12 cellular contexts compared by ENCODE assay signal in genomic region chr15:55589297-55589696, GRCh38. TPM values are rescaled to one million over a fixed set of nuclear protein-coding genes. Genes with fewer than 3 reads are reported as not detected.
DNase-seq lines count a peak whose midpoint lies in the region; ATAC-seq and TF ChIP-seq lines count a peak whose summit lies in the region.
"Had no signal": no experiment of that assay in that cellular context is flagged by ENCODE, and none has a peak within 500 bp of the region (broad histone marks: within the 10 kb centered on the region; RNA-seq: fewer than 3 reads in every experiment).

No MANE protein-coding gene starts in this region.

- H3K9ac ChIP-seq in ES-I3 (ENCODE audit: low read depth, low read length): peak overlapping the region; percentile 83; the same call in 1 of the 2 replicates

- H3K27ac ChIP-seq in ACC112 (ENCODE audit: low read depth, low read length) (no peak overlapping the region), brain microvascular endothelial cell (no peak overlapping the region)

- peaks cover 7% of the 10 kb centered on the region for H3K36me3 Mint-ChIP-seq in natural killer cell treated with Interleukin-12 subunit alpha and Interleukin-12 subunit beta and Interleukin-15 and Interleukin-18, amount 100 ng/mL, for 72 hours

- in situ Hi-C loops in brain microvascular endothelial cell (cut with HindIII; ENCODE audit: low pct_ligation_motif_present, low sequenced_read_pairs) (no loop called here), HAP-1 (cut with MboI; ENCODE audit: low sequenced_read_pairs) (no loop called here)

- no peak overlapping the region for H2AFZ ChIP-seq in ACC112 (ENCODE audit: low read length, unreplicated experiment)

- H3K79me2 ChIP-seq in ACC112 (ENCODE audit: control insufficient read depth, insufficient read depth, low read length, unreplicated experiment): peaks cover 23% of the 10 kb centered on the region

- no peaks in the 10 kb centered on the region for H3K4me1 Mint-ChIP-seq in natural killer cell treated with Interleukin-12 subunit alpha and Interleukin-12 subunit beta and Interleukin-15 and Interleukin-18, amount 100 ng/mL, for 72 hours (ENCODE audit: low read depth in 2 of 2)

- H3K27me3 ChIP-seq in ACC112 (ENCODE audit: insufficient read depth, low read length) (no peaks in the 10 kb centered on the region), brain microvascular endothelial cell (replicated peaks) (no peaks in the 10 kb centered on the region), HAP-1 (ENCODE audit: low read depth) (no peaks in the 10 kb centered on the region)

- intact Hi-C loops in posterior vena cava (cut with DNase I): no loop called here

- H3K27ac Mint-ChIP-seq in natural killer cell treated with Interleukin-12 subunit alpha and Interleukin-12 subunit beta and Interleukin-15 and Interleukin-18, amount 100 ng/mL, for 72 hours: no peak overlapping the region

- no peaks in the 10 kb centered on the region for H3K9me3 Mint-ChIP-seq in natural killer cell treated with Interleukin-12 subunit alpha and Interleukin-12 subunit beta and Interleukin-15 and Interleukin-18, amount 100 ng/mL, for 72 hours

- peaks cover 26 to 37% of the 10 kb centered on the region in 2 donors for H3K27me3 Mint-ChIP-seq in natural killer cell treated with Interleukin-12 subunit alpha and Interleukin-12 subunit beta and Interleukin-15 and Interleukin-18, amount 100 ng/mL, for 72 hours

- H3K9me3 ChIP-seq in ES-I3 (ENCODE audit: control insufficient read depth, insufficient read depth, low read length) (no peaks in the 10 kb centered on the region), HAP-1 (no peaks in the 10 kb centered on the region)
- H3K9me3 ChIP-seq: transverse colon had no signal

- H3K36me3 ChIP-seq in ACC112 (ENCODE audit: insufficient read depth, low read length) (no peaks in the 10 kb centered on the region), ES-I3 (ENCODE audit: insufficient read depth, low read length) (no peaks in the 10 kb centered on the region), brain microvascular endothelial cell (replicated peaks) (no peaks in the 10 kb centered on the region), HAP-1 (replicated peaks) (no peaks in the 10 kb centered on the region)
- H3K36me3 ChIP-seq: transverse colon had no signal

- TF ChIP-seq CTCF in brain microvascular endothelial cell (IDR thresholded peaks at IDR 0.05; ENCODE audit: low read depth, low read length, missing control alignments): no peak

- peaks cover 15% of the 10 kb centered on the region for H3K4me1 ChIP-seq in ACC112 (ENCODE audit: control insufficient read depth, insufficient read depth, low read length, unreplicated experiment)
- no peaks in the 10 kb centered on the region for H3K4me1 ChIP-seq in ES-I3 (ENCODE audit: insufficient read depth, low read length)
- peaks cover 13% of the 10 kb centered on the region for H3K4me1 ChIP-seq in HAP-1

- ATAC-seq in natural killer cell treated with Interleukin-12 subunit alpha and Interleukin-12 subunit beta and Interleukin-15 and Interleukin-18, amount 100 ng/mL, for 72 hours: no peak
- ATAC-seq: left colon had no signal

- peak overlapping the region; percentile 75 for H3K4me3 Mint-ChIP-seq in natural killer cell treated with Interleukin-12 subunit alpha and Interleukin-12 subunit beta and Interleukin-15 and Interleukin-18, amount 100 ng/mL, for 72 hours

- H3K4me3 ChIP-seq in ACC112 (ENCODE audit: low read depth, low read length) (peak overlapping the region; percentile 99), brain microvascular endothelial cell (ENCODE audit: low read depth, low read length) (peak overlapping the region; percentile 64), HAP-1 (no peak overlapping the region)

- no peak for DNase-seq in brain microvascular endothelial cell
- DNase-seq in natural killer cell treated with Interleukin-12 subunit alpha and Interleukin-12 subunit beta and Interleukin-15 and Interleukin-18, amount 100 ng/mL, for 72 hours (ENCODE audit: low spot score): no peak
- no peak for DNase-seq in stimulated activated CD4-positive, alpha-beta T cell treated with anti-CD3 and anti-CD28 coated beads, Interleukin-15, amount 100 ng/mL, for 24 hours
- DNase-seq in HAP-1 (ENCODE audit: low spot score in 2 of 2): no peak
- DNase-seq in posterior vena cava (ENCODE audit: low spot score): no peak
- no peak for DNase-seq in NCI-H446 (lab: John Stamatoyannopoulos, UW)
- DNase-seq: activated gamma-delta T cell treated with Interleukin-2 at 50 U/mL for 16 hours, DMS79 treated with DMSO at 0.1 percent for 48 hours, left colon, transverse colon had no signal

RNA-seq across cellular contexts. Expression of gene PYGO1, which starts 1.2 kb away (rescaled TPM):
- not detected for total RNA-seq in natural killer cell treated with Interleukin-12 subunit alpha and Interleukin-12 subunit beta and Interleukin-15 and Interleukin-18, amount 100 ng/mL, for 72 hours
- total RNA-seq in posterior vena cava: 10 to 100 TPM; 12.5 to 15.4 TPM

Comparison
In these comparisons a context has a peak if more than half of its experiments do, and no peak if none do; other contexts are left out.
1. RNA of gene PYGO1, which starts 1.2 kb away (total RNA-seq): 12.5 to 15.4 TPM in posterior vena cava; not detected in natural killer cell treated with Interleukin-12 subunit alpha and Interleukin-12 subunit beta and Interleukin-15 and Interleukin-18, amount 100 ng/mL, for 72 hours; every median in the first group is over 10 times any median in the second.